ENCODE assay signal across 32 cellular contexts in the genomic region with DNA sequence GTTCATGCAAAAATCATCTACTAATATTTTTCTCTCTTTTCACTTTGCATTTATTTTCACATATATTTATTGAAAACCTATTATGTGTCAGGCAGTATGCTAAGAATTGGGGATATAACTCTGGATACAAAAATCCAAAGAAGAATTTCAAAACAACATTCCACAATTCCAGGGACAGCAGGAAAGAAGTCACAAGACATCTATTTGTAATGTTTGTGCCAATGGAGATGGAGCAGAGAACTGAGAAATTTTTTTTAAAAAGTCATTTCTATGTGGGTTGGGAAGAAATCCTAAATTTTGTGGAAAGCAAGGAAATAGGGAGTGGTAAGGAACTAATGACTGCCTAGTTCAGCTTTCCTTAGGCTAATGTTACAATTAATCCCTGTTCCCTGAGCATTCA.
"Had no signal": no experiment of that assay in that cellular context is flagged by ENCODE, and none has a peak within 500 bp of the region (broad histone marks: within the 10 kb centered on the region; RNA-seq: fewer than 3 reads in every experiment).

No MANE protein-coding gene starts in this region.

- H3K27ac ChIP-seq: esophagus muscularis mucosa, gastroesophageal sphincter, heart left ventricle, spleen, testis, uterus, VCaP had no signal

- H3K27ac Mint-ChIP-seq: activated CD8-positive, alpha-beta T cell treated with anti-CD3 and anti-CD28 coated beads for 36 hours; activated naive CD8-positive, alpha-beta T cell treated with anti-CD3 and anti-CD28 coated beads, Interleukin-2, amount 50 U/mL, for 24 hours; activated T-helper 17 cell treated with anti-CD3 and anti-CD28 coated beads, Interleukin-2, amount 50 U/mL, for 72 hours; dendritic cell treated with granulocyte-macrophage colony-stimulating factor and Interleukin-4, amounts not matched to agents 40 ng/mL and 50 ng/mL, for 4 days; immature natural killer cell; naive thymus-derived CD8-positive, alpha-beta T cell; T-helper 2 cell treated with Interferon-gamma antibody and Interleukin-4, amounts not matched to agents 5 μg/mL and 100 μg/mL, for 36 hours had no signal

- H3K4me1 Mint-ChIP-seq: activated naive CD8-positive, alpha-beta T cell treated with anti-CD3 and anti-CD28 coated beads, Interleukin-2, amount 50 U/mL, for 24 hours; activated T-helper 17 cell treated with anti-CD3 and anti-CD28 coated beads, Interleukin-2, amount 50 U/mL, for 72 hours; immature natural killer cell; naive thymus-derived CD8-positive, alpha-beta T cell had no signal

- ATAC-seq: activated CD8-positive, alpha-beta T cell treated with anti-CD3 and anti-CD28 coated beads for 36 hours; activated naive CD8-positive, alpha-beta T cell treated with anti-CD3 and anti-CD28 coated beads, Interleukin-2, amount 50 U/mL, for 24 hours; activated T-cell treated with anti-CD3 and anti-CD28 coated beads, Interleukin-2, amount 50 U/mL, for 4 hours; activated T-helper 17 cell treated with anti-CD3 and anti-CD28 coated beads, Interleukin-2, amount 50 U/mL, for 72 hours; gastroesophageal sphincter; heart left ventricle; left colon; naive thymus-derived CD8-positive, alpha-beta T cell; right cardiac atrium had no signal

- H3K4me3 Mint-ChIP-seq: activated CD8-positive, alpha-beta T cell treated with anti-CD3 and anti-CD28 coated beads for 36 hours; activated naive CD8-positive, alpha-beta T cell treated with anti-CD3 and anti-CD28 coated beads, Interleukin-2, amount 50 U/mL, for 24 hours; activated T-cell treated with anti-CD3 and anti-CD28 coated beads, Interleukin-2, amount 50 U/mL, for 4 hours; activated T-helper 17 cell treated with anti-CD3 and anti-CD28 coated beads, Interleukin-2, amount 50 U/mL, for 72 hours; dendritic cell treated with granulocyte-macrophage colony-stimulating factor and Interleukin-4, amounts not matched to agents 40 ng/mL and 50 ng/mL, for 4 days; immature natural killer cell; naive thymus-derived CD8-positive, alpha-beta T cell; T-helper 2 cell treated with Interferon-gamma antibody and Interleukin-4, amounts not matched to agents 5 μg/mL and 100 μg/mL, for 36 hours had no signal

- H3K9me3 ChIP-seq: esophagus muscularis mucosa, gastroesophageal sphincter, heart left ventricle, spleen, testis, uterus had no signal

- H3K27me3 ChIP-seq: esophagus muscularis mucosa, gastroesophageal sphincter, heart left ventricle, spleen, testis, uterus had no signal

- H3K9me3 Mint-ChIP-seq: activated CD8-positive, alpha-beta T cell treated with anti-CD3 and anti-CD28 coated beads for 36 hours; activated naive CD8-positive, alpha-beta T cell treated with anti-CD3 and anti-CD28 coated beads, Interleukin-2, amount 50 U/mL, for 24 hours; activated T-cell treated with anti-CD3 and anti-CD28 coated beads, Interleukin-2, amount 50 U/mL, for 4 hours; activated T-helper 17 cell treated with anti-CD3 and anti-CD28 coated beads, Interleukin-2, amount 50 U/mL, for 72 hours; dendritic cell treated with granulocyte-macrophage colony-stimulating factor and Interleukin-4, amounts not matched to agents 40 ng/mL and 50 ng/mL, for 4 days; immature natural killer cell; naive thymus-derived CD8-positive, alpha-beta T cell; T-helper 2 cell treated with Interferon-gamma antibody and Interleukin-4, amounts not matched to agents 5 μg/mL and 100 μg/mL, for 36 hours had no signal

- FAIRE-seq: kidney had no signal

- H3K36me3 ChIP-seq: esophagus muscularis mucosa, gastroesophageal sphincter, heart left ventricle, spleen, uterus had no signal

- H3K4me1 ChIP-seq: spleen, testis, uterus had no signal

- H3K4me3 ChIP-seq: esophagus muscularis mucosa, gastroesophageal sphincter, heart left ventricle, spleen, testis, uterus had no signal

- H3K27me3 Mint-ChIP-seq: activated CD8-positive, alpha-beta T cell treated with anti-CD3 and anti-CD28 coated beads for 36 hours; activated naive CD8-positive, alpha-beta T cell treated with anti-CD3 and anti-CD28 coated beads, Interleukin-2, amount 50 U/mL, for 24 hours; activated T-helper 17 cell treated with anti-CD3 and anti-CD28 coated beads, Interleukin-2, amount 50 U/mL, for 72 hours; dendritic cell treated with granulocyte-macrophage colony-stimulating factor and Interleukin-4, amounts not matched to agents 40 ng/mL and 50 ng/mL, for 4 days; naive thymus-derived CD8-positive, alpha-beta T cell had no signal

- DNase-seq: activated CD4-positive, alpha-beta T cell treated with anti-CD3 and anti-CD28 coated beads for 1 hour; activated CD4-positive, alpha-beta T cell treated with anti-CD3 and anti-CD28 coated beads, Interleukin-2, amount 50 U/mL, for 1 hour; activated CD8-positive, alpha-beta T cell treated with anti-CD3 and anti-CD28 coated beads for 36 hours; activated gamma-delta T cell treated with Interleukin-2 at 50 U/mL for 16 hours; activated naive CD4-positive, alpha-beta T cell treated with anti-CD3 and anti-CD28 coated beads, Interleukin-2, amount 50 U/mL, for 16 hours; activated naive CD8-positive, alpha-beta T cell treated with anti-CD3 and anti-CD28 coated beads, Interleukin-2, amount 50 U/mL, for 24 hours; activated T-cell treated with anti-CD3 and anti-CD28 coated beads, Interleukin-2, amount 50 U/mL, for 4 hours; amygdala; caudate nucleus; effector CD4-positive, alpha-beta T cell; heart left ventricle; hypothalamus; immature natural killer cell; kidney; left colon; mammary epithelial cell; midbrain; naive thymus-derived CD8-positive, alpha-beta T cell; posterior cingulate gyrus; right cardiac atrium; spleen; stimulated activated naive CD4-positive, alpha-beta T cell treated with Interleukin-2 at 50 U/mL for 16 hours; T-helper 1 cell; testis; trophoblast cell; uterus had no signal

- H3K36me3 Mint-ChIP-seq: immature natural killer cell; naive thymus-derived CD8-positive, alpha-beta T cell had no signal
